Comparison of ENCODE assay signal across 1 cellular context in genomic region chr17:69170377-69170776, GRCh38.
TF ChIP-seq lines count a peak whose summit lies in the region.

No MANE protein-coding gene starts in this region.

TF ChIP-seq in endothelial cell of umbilical vein, 7 proteins besides CTCF, POLR2A, EP300 and RAD21:
- no peak for TF ChIP-seq MAX (IDR thresholded peaks at IDR 0.05; ENCODE audit: insufficient read depth, insufficient read length)
- TF ChIP-seq MYC (IDR thresholded peaks at IDR 0.05; ENCODE audit: low read depth, low read length) = no peak
- no peak for TF ChIP-seq FOS (IDR thresholded peaks at IDR 0.05; ENCODE audit: borderline replicate concordance, insufficient read depth, low read length)
